Comparison of ENCODE assay signal across 1 cellular context in the genomic region with DNA sequence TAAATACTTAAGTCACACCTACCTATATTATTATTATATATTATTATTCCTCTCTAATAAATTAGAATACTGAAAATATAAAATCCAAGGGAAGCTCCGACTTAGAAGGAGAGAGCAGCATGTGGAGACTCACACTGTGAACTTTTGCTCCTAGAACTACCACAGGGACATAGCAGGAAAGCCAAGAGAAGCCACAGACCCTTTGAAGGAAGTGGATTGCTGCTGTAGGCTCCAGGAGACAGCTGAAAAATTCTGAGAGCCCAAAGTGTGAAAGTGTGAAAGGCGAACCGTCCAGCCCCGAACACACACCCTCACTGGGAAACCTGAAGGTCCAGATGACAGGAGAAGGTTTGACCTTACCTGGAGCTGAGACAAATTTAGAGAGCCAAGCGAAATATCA.
TF ChIP-seq lines count a peak whose summit lies in the region.

No MANE protein-coding gene starts in this region.

TF ChIP-seq in K562, 482 proteins besides CTCF, POLR2A, EP300 and RAD21 (continued from another document):
- TF ChIP-seq, protein P1, sequence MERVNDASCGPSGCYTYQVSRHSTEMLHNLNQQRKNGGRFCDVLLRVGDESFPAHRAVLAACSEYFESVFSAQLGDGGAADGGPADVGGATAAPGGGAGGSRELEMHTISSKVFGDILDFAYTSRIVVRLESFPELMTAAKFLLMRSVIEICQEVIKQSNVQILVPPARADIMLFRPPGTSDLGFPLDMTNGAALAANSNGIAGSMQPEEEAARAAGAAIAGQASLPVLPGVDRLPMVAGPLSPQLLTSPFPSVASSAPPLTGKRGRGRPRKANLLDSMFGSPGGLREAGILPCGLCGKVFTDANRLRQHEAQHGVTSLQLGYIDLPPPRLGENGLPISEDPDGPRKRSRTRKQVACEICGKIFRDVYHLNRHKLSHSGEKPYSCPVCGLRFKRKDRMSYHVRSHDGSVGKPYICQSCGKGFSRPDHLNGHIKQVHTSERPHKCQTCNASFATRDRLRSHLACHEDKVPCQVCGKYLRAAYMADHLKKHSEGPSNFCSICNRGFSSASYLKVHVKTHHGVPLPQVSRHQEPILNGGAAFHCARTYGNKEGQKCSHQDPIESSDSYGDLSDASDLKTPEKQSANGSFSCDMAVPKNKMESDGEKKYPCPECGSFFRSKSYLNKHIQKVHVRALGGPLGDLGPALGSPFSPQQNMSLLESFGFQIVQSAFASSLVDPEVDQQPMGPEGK (CRISPR knock-in tag; IDR thresholded peaks at IDR 0.05; ENCODE audit: borderline replicate concordance), result no peak
